9 cellular contexts compared by ENCODE assay signal in the genomic region with DNA sequence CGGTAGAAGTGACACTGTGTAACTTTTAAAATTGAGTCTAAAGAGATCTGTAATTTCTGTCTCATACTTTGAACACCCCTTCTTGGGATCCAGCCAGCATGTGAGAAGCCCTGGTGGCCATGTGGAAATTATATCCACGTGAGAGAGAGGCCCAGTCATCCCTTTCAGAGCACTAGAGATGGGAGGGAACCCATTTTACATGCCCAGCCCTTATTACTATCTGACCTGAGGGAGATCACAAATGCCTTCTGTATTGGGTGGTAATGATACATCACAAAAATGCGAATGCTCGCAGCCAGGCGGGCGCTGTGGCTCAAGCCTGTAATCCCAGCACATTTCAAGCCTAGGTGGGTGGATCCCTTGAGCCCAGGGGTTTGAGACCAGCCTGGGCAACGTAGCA. TPM values are rescaled to one million over a fixed set of nuclear protein-coding genes. Genes with fewer than 3 reads are reported as not detected.
DNase-seq lines count a peak whose midpoint lies in the region; ATAC-seq and TF ChIP-seq lines count a peak whose summit lies in the region.
"Had no signal": no experiment of that assay in that cellular context is flagged by ENCODE, and none has a peak within 500 bp of the region (broad histone marks: within the 10 kb centered on the region; RNA-seq: fewer than 3 reads in every experiment).

No MANE protein-coding gene starts in this region.

- H3K36me3 ChIP-seq in GM23248 (ENCODE audit: low read depth) (no peaks in the 10 kb centered on the region), SK-N-SH (replicated peaks in 1 of 2; ENCODE audit: control insufficient read depth in 1 of 2, insufficient read depth in 2 of 2, low read length in 1 of 2) (no peaks in the 10 kb centered on the region)

- H3K27ac ChIP-seq in GM23248 (peak overlapping the region; percentile 100), SK-N-SH (ENCODE audit: low read depth in 2 of 2, low read length in 1 of 2) (peak overlapping the region in 1 of 2 experiments; percentile 87; a peak in 2 of 4 replicates), skin epidermis (peak overlapping the region in 18 of 21 experiments; percentile 3 to 86 (median 54))
- H3K27ac ChIP-seq: hepatocyte had no signal

- H3K9me2 ChIP-seq in GM23248 (ENCODE audit: insufficient read depth), result no peaks in the 10 kb centered on the region
- no peaks in the 10 kb centered on the region for H3K9me2 ChIP-seq in SK-N-SH

- 1 to 2% methylated on average over 7 of the region's 7 CpGs for WGBS in GM23248 (ENCODE audit: low coverage in 1 of 2, low lambda C conversion rate in 2 of 2, missing lambda C conversion rate in 2 of 2), 2 experiments
- WGBS in SK-N-SH (ENCODE audit: low lambda C conversion rate), result 66% methylated on average over 7 of the region's 7 CpGs

- no peak for ATAC-seq in left lobe of liver
- no peak for ATAC-seq in HG03342 (IDR thresholded peaks at IDR 0.05; ENCODE audit: unreplicated experiment)
- no peak for ATAC-seq in HG03025 (IDR thresholded peaks at IDR 0.05; ENCODE audit: low FRiP score, unreplicated experiment)

- H3K9ac ChIP-seq in GM23248 (peak overlapping the region; percentile 78), SK-N-SH (no peak overlapping the region)

- H2AFZ ChIP-seq in GM23248 (no peak overlapping the region), SK-N-SH (ENCODE audit: low read depth) (0 out of 2 replicates have a peak overlapping the region, but pooled peaks have one; percentile 3)
- H2AFZ ChIP-seq: hepatocyte had no signal

- CTCF ChIA-PET in SK-N-SH (lab: Yijun Ruan, JAX), result no interaction called here

- in situ Hi-C loops in GM23248 (cut with MboI), result no loop called here

- H3K4me1 ChIP-seq in GM23248 (ENCODE audit: insufficient read depth), result peaks cover 72% of the 10 kb centered on the region
- H3K4me1 ChIP-seq in SK-N-SH (ENCODE audit: control insufficient read depth in 1 of 2, insufficient read depth in 2 of 2, low read depth in 1 of 2, low read length in 1 of 2), result peaks cover 9 to 28% of the 10 kb centered on the region in 2 experiments; a peak in 3 of 4 replicates

- H3K4me2 ChIP-seq in GM23248 (ENCODE audit: unreplicated experiment), result peak overlapping the region; percentile 69
- H3K4me2 ChIP-seq in SK-N-SH, result no peak overlapping the region
- H3K4me2 ChIP-seq: hepatocyte had no signal

- H3K4me3 ChIP-seq in GM23248 (peak overlapping the region; percentile 25; the same call in 1 of the 2 replicates), SK-N-SH (ENCODE audit: low read depth in 2 of 2, low read length in 1 of 2) (no peak overlapping the region), skin epidermis (no peak overlapping the region)
- H3K4me3 ChIP-seq: hepatocyte had no signal

- H4K20me1 ChIP-seq in GM23248 (ENCODE audit: insufficient read depth), result no peaks in the 10 kb centered on the region
- H4K20me1 ChIP-seq in SK-N-SH (ENCODE audit: insufficient read depth), result no peaks in the 10 kb centered on the region

- H3K79me2 ChIP-seq in GM23248 (ENCODE audit: insufficient read depth), result peaks cover 74% of the 10 kb centered on the region
- peaks cover 23% of the 10 kb centered on the region for H3K79me2 ChIP-seq in SK-N-SH (ENCODE audit: insufficient read depth)

- TF ChIP-seq CTCF in SK-N-SH (IDR thresholded peaks at IDR 0.05), result no peak

- DNase-seq in GM23248 (peak; percentile 100), SK-N-SH (peak; percentile 51), fibroblast of peridontal ligament (ENCODE audit: extremely low read depth) (peak; percentile 85), left lobe of liver (ENCODE audit: low spot score) (no peak), NCI-H128 (lab: John Stamatoyannopoulos, UW; ENCODE audit: unreplicated experiment) (no peak)

- TF ChIP-seq EP300 in SK-N-SH (IDR thresholded peaks at IDR 0.05; ENCODE audit: borderline replicate concordance in 1 of 2, low read depth in 1 of 2, low read length in 1 of 2), result no peak

- POLR2A ChIA-PET in SK-N-SH (lab: Yijun Ruan, JAX), result no interaction called here

- TF ChIP-seq RAD21 in SK-N-SH (IDR thresholded peaks at IDR 0.05; ENCODE audit: low read length), result no peak

- H3F3A ChIP-seq in GM23248 (ENCODE audit: insufficient read depth) (peaks cover 68% of the 10 kb centered on the region), SK-N-SH (replicated peaks; ENCODE audit: insufficient read depth) (peaks cover 32% of the 10 kb centered on the region)

- H3K27me3 ChIP-seq in GM23248 (replicated peaks; ENCODE audit: insufficient read depth) (no peaks in the 10 kb centered on the region), SK-N-SH (ENCODE audit: insufficient read depth) (no peaks in the 10 kb centered on the region)
- H3K27me3 ChIP-seq: hepatocyte had no signal

- H3K9me3 ChIP-seq in GM23248 (ENCODE audit: low read depth), result no peaks in the 10 kb centered on the region
- no peaks in the 10 kb centered on the region for H3K9me3 ChIP-seq in SK-N-SH

TF ChIP-seq in SK-N-SH, 30 proteins besides CTCF, POLR2A, EP300 and RAD21:
- peak; percentile 16; the same call in 1 of the 2 replicates for TF ChIP-seq TCF12 (IDR thresholded peaks at IDR 0.05)
- no peak for TF ChIP-seq CHD2 (IDR thresholded peaks at IDR 0.05; ENCODE audit: low read length, partially characterized antibody)
- TF ChIP-seq TEAD4 (IDR thresholded peaks at IDR 0.05; ENCODE audit: borderline replicate concordance, insufficient read depth), result no peak
- TF ChIP-seq GATA2 (CRISPR knock-in tag; IDR thresholded peaks at IDR 0.05), result no peak
- peak; percentile 31; the same call in 1 of the 2 replicates for TF ChIP-seq MXI1 (IDR thresholded peaks at IDR 0.05; ENCODE audit: low read depth, low read length)
- TF ChIP-seq, protein P1, sequence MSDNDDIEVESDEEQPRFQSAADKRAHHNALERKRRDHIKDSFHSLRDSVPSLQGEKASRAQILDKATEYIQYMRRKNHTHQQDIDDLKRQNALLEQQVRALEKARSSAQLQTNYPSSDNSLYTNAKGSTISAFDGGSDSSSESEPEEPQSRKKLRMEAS (IDR thresholded peaks at IDR 0.05; ENCODE audit: low read depth), result 0 out of 2 replicates have a peak, but pooled peaks have one; percentile 29
TF ChIP-seq in SK-N-SH: peak in this region for 3.

RNA-seq across cellular contexts. Expression of a gene that starts 27.3 kb away (rescaled TPM):
- 41.5 and 51.0 TPM in 2 replicates for total RNA-seq in GM23248 (2014; rRNA removed; shearing (Covaris generic))
- 13.6 and 13.7 TPM in 2 replicates for polyA plus RNA-seq in GM23248 (2016; fragmentation: Nextera tagmentation; extraction: Ambion mirVana)
- polyA plus RNA-seq in SK-N-SH (2012; rRNA removed), result 11.5 and 12.5 TPM in 2 replicates
- polyA plus RNA-seq in SK-N-SH (2012; cell fraction: cytosol; rRNA removed), result 10.7 and 13.8 TPM in 2 replicates
- polyA plus RNA-seq in SK-N-SH (2012; cell fraction: nucleus; rRNA removed), result 12.5 and 13.9 TPM in 2 replicates
- 11.2 TPM for total RNA-seq in left lobe of liver

Comparison
In these comparisons a context has a peak if more than half of its experiments do, and no peak if none do; other contexts are left out.
1. DNase-seq: peak in GM23248 (single experiment), SK-N-SH (single experiment) and fibroblast of peridontal ligament (single experiment); none in left lobe of liver (single experiment) and NCI-H128 (single experiment).